In genomic region chr17:50337956-50338355, GRCh38 we compare ENCODE assay signal across 24 cellular contexts. TPM values are rescaled to one million over a fixed set of nuclear protein-coding genes. Genes with fewer than 3 reads are reported as not detected.
DNase-seq lines count a peak whose midpoint lies in the region; ATAC-seq, FAIRE-seq and TF ChIP-seq lines count a peak whose summit lies in the region.
"Had no signal": no experiment of that assay in that cellular context is flagged by ENCODE, and none has a peak within 500 bp of the region (broad histone marks: within the 10 kb centered on the region; RNA-seq: fewer than 3 reads in every experiment).

No MANE protein-coding gene starts in this region.

- peak overlapping the region; percentile 62; the same call in 1 of the 2 replicates for H2AFZ ChIP-seq in K562 (ENCODE audit: low read depth, low read length)

- intact Hi-C loops in K562 (cut with micrococcal nuclease) (no loop called here), upper lobe of right lung (cut with DNase I) (no loop called here)

- peaks cover 0 to 9% of the 10 kb centered on the region in 2 experiments; a peak in 2 of 5 replicates for H3K27me3 ChIP-seq in K562 (ENCODE audit: control insufficient read depth in 2 of 2, insufficient read depth in 2 of 2, low read length in 2 of 2)
- no peaks in the 10 kb centered on the region for H3K27me3 ChIP-seq in upper lobe of right lung
- H3K27me3 ChIP-seq: breast epithelium, colonic mucosa had no signal

- no TSS peak for BruUV-seq in K562 (replicated peaks; lab: Mats Ljungman, UMichigan)

- ATAC-seq in K562 = peak; percentile 75
- no peak for ATAC-seq in upper lobe of right lung
- ATAC-seq in GM18868 (IDR thresholded peaks at IDR 0.05; ENCODE audit: unreplicated experiment) = no peak
- ATAC-seq: activated CD8-positive, alpha-beta memory T cell treated with anti-CD3 and anti-CD28 coated beads, Interleukin-2, amount 10 ng/mL, durations not matched to agents 7 days and 5 days; stimulated activated naive B cell treated with anti-CD40 and anti-IgM and Interleukin-4, amounts not matched to agents 10 μg/mL and 1 μg/mL and 100 μg/mL, for 72 hours had no signal

- TF ChIP-seq RAD21 in K562 (CRISPR knock-in tag; conservative IDR thresholded peaks at IDR 0.05 in 1 of 2, IDR thresholded peaks at IDR 0.05 in 1 of 2) = no peak

- POLR2A ChIA-PET in K562 (lab: Yijun Ruan, JAX) = interaction anchor here (0.6 kb wide), 1 partner anchor 150 kb away, joined by 4 read pairs; no protein-coding TSS in a partner anchor

- H3K36me3 ChIP-seq in K562 (ENCODE audit: control insufficient read depth, insufficient read depth, low read length) (no peaks in the 10 kb centered on the region), upper lobe of right lung (no peaks in the 10 kb centered on the region)
- H3K36me3 ChIP-seq: breast epithelium, colonic mucosa, thoracic aorta had no signal

- FAIRE-seq in K562 (lab: Jason Lieb, UNC) = peak; percentile 77
- FAIRE-seq: D721Med had no signal

- WGBS in K562 (ENCODE audit: insufficient coverage, low coverage, missing lambda C conversion rate) = 21% methylated on average over 2 of the region's 2 CpGs

- no peak overlapping the region for H3K4me3 ChIP-seq in K562
- no peak overlapping the region for H3K4me3 ChIP-seq in upper lobe of right lung
- H3K4me3 ChIP-seq: breast epithelium, colonic mucosa, lung, skin epidermis, thoracic aorta had no signal

- H3K4me1 ChIP-seq in K562 (replicated peaks in 1 of 2; ENCODE audit: control insufficient read depth in 2 of 2, insufficient read depth in 2 of 2, low read length in 2 of 2) (no peaks in the 10 kb centered on the region; a peak in 2 of 5 replicates), upper lobe of right lung (no peaks in the 10 kb centered on the region)
- H3K4me1 ChIP-seq: breast epithelium, colonic mucosa had no signal

- in situ Hi-C loops in K562 (cut with MboI) = no loop called here

- H3K9me1 ChIP-seq in K562 (ENCODE audit: control insufficient read depth, insufficient read depth, low read length) = no peaks in the 10 kb centered on the region

- CTCF ChIA-PET in K562 (lab: Yijun Ruan, JAX; ENCODE audit: low intra/inter-chr PET ratio) = no interaction called here

- no peaks in the 10 kb centered on the region for H3K79me2 ChIP-seq in K562 (ENCODE audit: control insufficient read depth, insufficient read depth, low read length)

- TF ChIP-seq EP300 in K562 (IDR thresholded peaks at IDR 0.05; ENCODE audit: low read length) = no peak

- TF ChIP-seq POLR2A in K562 (conservative IDR thresholded peaks at IDR 0.05) = no peak

- peak; percentile 37 for DNase-seq in stimulated activated CD4-positive, alpha-beta T cell treated with anti-CD3 and anti-CD28 coated beads, Interleukin-1b, Interleukin-23, amount 100 ng/mL, for 48 hours
- no peak for DNase-seq in stimulated activated CD4-positive, alpha-beta T cell treated with anti-CD3 and anti-CD28 coated beads, Interleukin-4, amount 100 ng/mL, for 4 hours
- DNase-seq in K562 (ENCODE audit: extremely low read depth in 1 of 4, low spot score in 3 of 4) (peak in 2 of 4 experiments; percentile 41 to 59), upper lobe of right lung (peak; percentile 6), DMS 273 treated with DMSO at 0.1 percent for 48 hours (lab: John Stamatoyannopoulos, UW) (no peak)
- DNase-seq: activated CD4-positive, alpha-beta T cell treated with anti-CD3 and anti-CD28 coated beads for 1 hour; activated CD8-positive, alpha-beta memory T cell treated with anti-CD3 and anti-CD28 coated beads, Interleukin-2, amount 10 ng/mL, durations not matched to agents 7 days and 5 days; amniotic stem cell; C1 segment of cervical spinal cord; colonic mucosa; kidney glomerular epithelial cell; NCI-H1092; NCI-H2029; NCI-H2227 treated with DMSO at 0.1 percent for 48 hours; NCI-H748 treated with DMSO at 0.1 percent for 48 hours; SHP77 treated with DMSO at 0.1 percent for 48 hours; stimulated activated CD4-positive, alpha-beta T cell treated with anti-CD3 and anti-CD28 coated beads, Interleukin-2, amount 100 ng/mL, for 24 hours; stimulated activated naive B cell treated with anti-CD40 and anti-IgM and Interleukin-4, amounts not matched to agents 10 μg/mL and 1 μg/mL and 100 μg/mL, for 72 hours had no signal

- no peak overlapping the region for H3K27ac ChIP-seq in K562 (ENCODE audit: extremely low read depth, low read depth, low read length)
- H3K27ac ChIP-seq in upper lobe of right lung = no peak overlapping the region
- H3K27ac ChIP-seq: breast epithelium, colonic mucosa, skin epidermis, thoracic aorta had no signal

- no peak overlapping the region for H3K4me2 ChIP-seq in K562 (ENCODE audit: insufficient read depth, low read length)

- no peaks in the 10 kb centered on the region for H4K20me1 ChIP-seq in K562 (replicated peaks; ENCODE audit: control insufficient read depth, insufficient read depth, low read length)

- no peak for TF ChIP-seq CTCF in K562 (IDR thresholded peaks at IDR 0.05 in 2 of 3, conservative IDR thresholded peaks at IDR 0.05 in 1 of 3; ENCODE audit: insufficient read depth in 2 of 3, low read depth in 1 of 3, low read length in 3 of 3)
- no peak for TF ChIP-seq CTCF in upper lobe of right lung (IDR thresholded peaks at IDR 0.05)

- H3K9ac ChIP-seq in K562 (ENCODE audit: insufficient read depth in 1 of 2, low read depth in 2 of 2, low read length in 2 of 2) = peak overlapping the region in 1 of 2 experiments; percentile 35; a peak in 1 of 4 replicates

- H3K9me3 ChIP-seq in K562 (replicated peaks; ENCODE audit: control insufficient read depth, insufficient read depth, low read depth, low read length) (peaks cover 6% of the 10 kb centered on the region), upper lobe of right lung (no peaks in the 10 kb centered on the region)
- H3K9me3 ChIP-seq: colonic mucosa, thoracic aorta had no signal

RNA-seq across cellular contexts. Expression of gene XYLT2, which starts 8.0 kb away (rescaled TPM):
- total RNA-seq in K562 (2011; cell fraction: chromatin; rRNA removed; ENCODE audit: low replicate concordance) = 16.9 and 49.3 TPM in 2 replicates
- 28.8 and 34.7 TPM in 2 replicates for total RNA-seq in K562 (2011; cell fraction: nucleolus; rRNA removed)
- 27.6 and 29.6 TPM in 2 replicates for total RNA-seq in K562 (2011; cell fraction: nucleoplasm; rRNA removed)
- total RNA-seq in K562 (2014; rRNA removed) (9.1 and 14.0 TPM in 2 replicates), K562 (2014; rRNA removed; fragmentation: Illumina TruSeq; extraction: Trizol) (2.0 and 2.4 TPM in 2 replicates), K562 (2015; rRNA removed; fragmentation: Illumina TruSeq; extraction: Trizol) (4.5 and 10.6 TPM in 2 replicates), K562 (2021) (8.9 and 9.5 TPM in 2 replicates), upper lobe of right lung (20.3 TPM)
- polyA plus RNA-seq in K562 (2011; rRNA removed) (3.8 and 8.4 TPM in 2 replicates), K562 (2014; fragmentation: Illumina TruSeq; extraction: Trizol) (4.3 and 6.5 TPM in 2 replicates), K562 (2014; fragmentation: Nextera tagmentation; extraction: Ambion mirVana) (1 to 10 TPM in 1 of 2 experiments, under 1 TPM in 1; 0.63 to 1.0 TPM), K562 (2014; rRNA removed) (7.3 and 8.0 TPM in 2 replicates)
- 7.0 and 11.0 TPM in 2 replicates for polyA plus RNA-seq in K562 (2011; cell fraction: cytosol; rRNA removed)
- 19.7 and 30.0 TPM in 2 replicates for polyA plus RNA-seq in K562 (2011; cell fraction: nucleus; rRNA removed)
- polyA plus RNA-seq in K562 (2012) = 6.2 and 10.6 TPM in 2 replicates
- polyA minus RNA-seq in K562 (2011; rRNA and poly(A)+ RNA removed) = 6.2 and 7.9 TPM in 2 replicates
- polyA minus RNA-seq in K562 (2011; cell fraction: cytosol; rRNA and poly(A)+ RNA removed) = 8.8 and 29.4 TPM in 2 replicates
- 9.4 and 10.1 TPM in 2 replicates for polyA minus RNA-seq in K562 (2011; cell fraction: nucleus; rRNA and poly(A)+ RNA removed)

RNA-seq across cellular contexts. Expression of gene MRPL27, which starts 35.0 kb away (rescaled TPM):
- 59.4 and 90.8 TPM in 2 replicates for total RNA-seq in K562 (2011; cell fraction: chromatin; rRNA removed; ENCODE audit: low replicate concordance)
- 82.5 and 90.0 TPM in 2 replicates for total RNA-seq in K562 (2011; cell fraction: nucleolus; rRNA removed)
- 74.9 and 93.1 TPM in 2 replicates for total RNA-seq in K562 (2011; cell fraction: nucleoplasm; rRNA removed)
- 99.4 and 102 TPM in 2 replicates for total RNA-seq in K562 (2014; rRNA removed)
- total RNA-seq in K562 (2014; rRNA removed; fragmentation: Illumina TruSeq; extraction: Trizol) = 122 and 142 TPM in 2 replicates
- 123 and 127 TPM in 2 replicates for total RNA-seq in K562 (2015; rRNA removed; fragmentation: Illumina TruSeq; extraction: Trizol)
- 96.3 and 98.2 TPM in 2 replicates for total RNA-seq in K562 (2021)
- 127 and 146 TPM in 2 replicates for polyA plus RNA-seq in K562 (2011; rRNA removed)
- 138 and 159 TPM in 2 replicates for polyA plus RNA-seq in K562 (2011; cell fraction: cytosol; rRNA removed)
- polyA plus RNA-seq in K562 (2011; cell fraction: nucleus; rRNA removed) = 67.4 and 86.4 TPM in 2 replicates
- 72.3 and 119 TPM in 2 replicates for polyA plus RNA-seq in K562 (2012)
- 103 and 105 TPM in 2 replicates for polyA plus RNA-seq in K562 (2014; fragmentation: Illumina TruSeq; extraction: Trizol)
- 100 to 1,000 TPM; 388 to 401 TPM for polyA plus RNA-seq in K562 (2014; fragmentation: Nextera tagmentation; extraction: Ambion mirVana)
- 138 and 143 TPM in 2 replicates for polyA plus RNA-seq in K562 (2014; rRNA removed)
- 80.5 and 86.3 TPM in 2 replicates for polyA minus RNA-seq in K562 (2011; rRNA and poly(A)+ RNA removed)
- polyA minus RNA-seq in K562 (2011; cell fraction: cytosol; rRNA and poly(A)+ RNA removed) = 18.6 and 40.0 TPM in 2 replicates
- polyA minus RNA-seq in K562 (2011; cell fraction: nucleus; rRNA and poly(A)+ RNA removed) = 31.5 and 50.3 TPM in 2 replicates
- total RNA-seq in upper lobe of right lung = 47.1 TPM

RNA-seq across cellular contexts. Expression of gene EME1, which starts 35.1 kb away (rescaled TPM):
- total RNA-seq in K562 (2011; cell fraction: chromatin; rRNA removed; ENCODE audit: low replicate concordance) = 119 and 126 TPM in 2 replicates
- 73.0 and 74.5 TPM in 2 replicates for total RNA-seq in K562 (2011; cell fraction: nucleolus; rRNA removed)
- total RNA-seq in K562 (2011; cell fraction: nucleoplasm; rRNA removed) = 64.3 and 82.1 TPM in 2 replicates
- 18.8 and 28.0 TPM in 2 replicates for total RNA-seq in K562 (2014; rRNA removed)
- total RNA-seq in K562 (2014; rRNA removed; fragmentation: Illumina TruSeq; extraction: Trizol) = 17.6 and 21.4 TPM in 2 replicates
- 16.6 and 17.6 TPM in 2 replicates for total RNA-seq in K562 (2015; rRNA removed; fragmentation: Illumina TruSeq; extraction: Trizol)
- 16.8 and 20.1 TPM in 2 replicates for total RNA-seq in K562 (2021)
- 44.1 and 61.3 TPM in 2 replicates for polyA plus RNA-seq in K562 (2011; rRNA removed)
- polyA plus RNA-seq in K562 (2011; cell fraction: cytosol; rRNA removed) = 15.3 and 28.4 TPM in 2 replicates
- 254 and 409 TPM in 2 replicates for polyA plus RNA-seq in K562 (2011; cell fraction: nucleus; rRNA removed)
- polyA plus RNA-seq in K562 (2012) = 42.1 and 48.1 TPM in 2 replicates
- 20.9 and 24.0 TPM in 2 replicates for polyA plus RNA-seq in K562 (2014; fragmentation: Illumina TruSeq; extraction: Trizol)
- polyA plus RNA-seq in K562 (2014; fragmentation: Nextera tagmentation; extraction: Ambion mirVana) = 10 to 100 TPM; 14.6 to 27.4 TPM
- 28.7 TPM in 2 replicates for polyA plus RNA-seq in K562 (2014; rRNA removed)
- polyA minus RNA-seq in K562 (2011; rRNA and poly(A)+ RNA removed) = 24.1 and 34.7 TPM in 2 replicates
- polyA minus RNA-seq in K562 (2011; cell fraction: cytosol; rRNA and poly(A)+ RNA removed) = 7.2 and 9.6 TPM in 2 replicates
- 28.1 and 57.5 TPM in 2 replicates for polyA minus RNA-seq in K562 (2011; cell fraction: nucleus; rRNA and poly(A)+ RNA removed)
- 1.3 TPM for total RNA-seq in upper lobe of right lung

RNA-seq across cellular contexts. Expression of gene LRRC59, which starts 59.4 kb away (rescaled TPM):
- 69.1 and 116 TPM in 2 replicates for total RNA-seq in K562 (2011; cell fraction: chromatin; rRNA removed; ENCODE audit: low replicate concordance)
- 92.4 and 122 TPM in 2 replicates for total RNA-seq in K562 (2011; cell fraction: nucleolus; rRNA removed)
- 127 and 192 TPM in 2 replicates for total RNA-seq in K562 (2011; cell fraction: nucleoplasm; rRNA removed)
- total RNA-seq in K562 (2014; rRNA removed) (187 and 221 TPM in 2 replicates), K562 (2014; rRNA removed; fragmentation: Illumina TruSeq; extraction: Trizol) (154 and 156 TPM in 2 replicates), K562 (2015; rRNA removed; fragmentation: Illumina TruSeq; extraction: Trizol) (187 TPM in 2 replicates), K562 (2021) (223 and 244 TPM in 2 replicates), upper lobe of right lung (68.0 TPM)
- polyA plus RNA-seq in K562 (2011; rRNA removed) (119 and 158 TPM in 2 replicates), K562 (2014; fragmentation: Illumina TruSeq; extraction: Trizol) (206 and 214 TPM in 2 replicates), K562 (2014; fragmentation: Nextera tagmentation; extraction: Ambion mirVana) (10 to 100 TPM; 27.8 to 38.7 TPM), K562 (2014; rRNA removed) (118 and 134 TPM in 2 replicates)
- 85.0 and 92.7 TPM in 2 replicates for polyA plus RNA-seq in K562 (2011; cell fraction: cytosol; rRNA removed)
- 52.0 and 69.3 TPM in 2 replicates for polyA plus RNA-seq in K562 (2011; cell fraction: nucleus; rRNA removed)
- polyA plus RNA-seq in K562 (2012) = 201 and 212 TPM in 2 replicates
- 198 and 249 TPM in 2 replicates for polyA minus RNA-seq in K562 (2011; rRNA and poly(A)+ RNA removed)
- 104 and 126 TPM in 2 replicates for polyA minus RNA-seq in K562 (2011; cell fraction: cytosol; rRNA and poly(A)+ RNA removed)
- 35.8 and 66.0 TPM in 2 replicates for polyA minus RNA-seq in K562 (2011; cell fraction: nucleus; rRNA and poly(A)+ RNA removed)

Comparison
In these comparisons a context has a peak if more than half of its experiments do, and no peak if none do; other contexts are left out.
1. DNase-seq: peak in stimulated activated CD4-positive, alpha-beta T cell treated with anti-CD3 and anti-CD28 coated beads, Interleukin-1b, Interleukin-23, amount 100 ng/mL, for 48 hours (single experiment) and upper lobe of right lung (single experiment); none in stimulated activated CD4-positive, alpha-beta T cell treated with anti-CD3 and anti-CD28 coated beads, Interleukin-4, amount 100 ng/mL, for 4 hours (0 of 2) and DMS 273 treated with DMSO at 0.1 percent for 48 hours (single experiment).